9 cellular contexts compared by ENCODE assay signal in genomic region chr14:71933026-71933587, GRCh38. TPM values are rescaled to one million over a fixed set of nuclear protein-coding genes. Genes with fewer than 3 reads are reported as not detected.
A peak's percentile ranks its signal among the peaks of the same experiment; 100 is the strongest.
DNase-seq lines count a peak whose midpoint lies in the region; ATAC-seq lines count a peak whose summit lies in the region.
"Had no signal": no experiment of that assay in that cellular context is flagged by ENCODE, and none has a peak within 500 bp of the region (broad histone marks: within the 10 kb centered on the region; RNA-seq: fewer than 3 reads in every experiment).

No MANE protein-coding gene starts in this region.

- peak; percentile 57 for DNase-seq in activated CD4-positive, alpha-beta T cell treated with anti-CD3 and anti-CD28 coated beads, Interleukin-2, amount 10 ng/mL, durations not matched to agents 24 days and 14 days
- DNase-seq in activated CD4-positive, alpha-beta T cell treated with anti-CD3 and anti-CD28 coated beads, Interleukin-2, amount 50 U/mL, for 1 hour, result no peak
- no peak for DNase-seq in activated T-cell treated with anti-CD3 and anti-CD28 coated beads, Interleukin-2, amount 50 U/mL, for 4 hours
- peak; percentile 26 for DNase-seq in iPS-NIHi11 (ENCODE audit: low spot score)
- peak; percentile 24 for DNase-seq in superior temporal gyrus (ENCODE audit: extremely low spot score)
- no peak for DNase-seq in ACHN
- DNase-seq in MG63, result no peak
- no peak for DNase-seq in LoVo (ENCODE audit: low spot score)
- DNase-seq: activated B cell treated with CpG ODN at 0.5 μM for 24 hours had no signal

- no peaks in the 10 kb centered on the region for H3K9me3 ChIP-seq in MG63

- ATAC-seq in activated T-cell treated with anti-CD3 and anti-CD28 coated beads, Interleukin-2, amount 50 U/mL, for 4 hours, result peak; percentile 56 to 65

- no peaks in the 10 kb centered on the region for H3K36me3 ChIP-seq in MG63

- peak overlapping the region; percentile 82 for H3K27ac Mint-ChIP-seq in activated CD4-positive, alpha-beta T cell treated with anti-CD3 and anti-CD28 coated beads, Interleukin-2, amount 10 ng/mL, durations not matched to agents 24 days and 14 days
- H3K27ac Mint-ChIP-seq: activated B cell treated with CpG ODN at 0.5 μM for 24 hours had no signal

- H3K4me3 ChIP-seq in MG63, result no peak overlapping the region

- intact Hi-C loops in activated CD4-positive, alpha-beta T cell treated with anti-CD3 and anti-CD28 coated beads, Interleukin-2, amount 10 ng/mL, durations not matched to agents 24 days and 14 days (cut with micrococcal nuclease), result loop anchor here (1.0 to 2.0 kb wide), 3 partner anchors 34 to 360 kb away; no protein-coding TSS in a partner anchor

- peaks cover 13% of the 10 kb centered on the region for H3K4me1 Mint-ChIP-seq in activated CD4-positive, alpha-beta T cell treated with anti-CD3 and anti-CD28 coated beads, Interleukin-2, amount 10 ng/mL, durations not matched to agents 24 days and 14 days
- peaks cover 17% of the 10 kb centered on the region for H3K4me1 Mint-ChIP-seq in activated T-cell treated with anti-CD3 and anti-CD28 coated beads, Interleukin-2, amount 50 U/mL, for 4 hours (ENCODE audit: low read depth)

- in situ Hi-C loops in ACHN (cut with HindIII; ENCODE audit: low pct_ligation_motif_present, low pct_unique_long_range_greater_than_20kb, low sequenced_read_pairs), result no loop called here

- peak overlapping the region; percentile 75 for H3K4me3 Mint-ChIP-seq in activated CD4-positive, alpha-beta T cell treated with anti-CD3 and anti-CD28 coated beads, Interleukin-2, amount 10 ng/mL, durations not matched to agents 24 days and 14 days
- H3K4me3 Mint-ChIP-seq in activated T-cell treated with anti-CD3 and anti-CD28 coated beads, Interleukin-2, amount 50 U/mL, for 4 hours, result peak overlapping the region; percentile 33
- H3K4me3 Mint-ChIP-seq: activated B cell treated with CpG ODN at 0.5 μM for 24 hours had no signal

- peaks cover 37% of the 10 kb centered on the region for H3K27me3 ChIP-seq in MG63

- no peaks in the 10 kb centered on the region for H3K9me3 Mint-ChIP-seq in activated CD4-positive, alpha-beta T cell treated with anti-CD3 and anti-CD28 coated beads, Interleukin-2, amount 10 ng/mL, durations not matched to agents 24 days and 14 days
- no peaks in the 10 kb centered on the region for H3K9me3 Mint-ChIP-seq in activated T-cell treated with anti-CD3 and anti-CD28 coated beads, Interleukin-2, amount 50 U/mL, for 4 hours
- H3K9me3 Mint-ChIP-seq: activated B cell treated with CpG ODN at 0.5 μM for 24 hours had no signal

- H3K27me3 Mint-ChIP-seq in activated CD4-positive, alpha-beta T cell treated with anti-CD3 and anti-CD28 coated beads, Interleukin-2, amount 10 ng/mL, durations not matched to agents 24 days and 14 days, result peaks cover 59% of the 10 kb centered on the region
- H3K27me3 Mint-ChIP-seq in activated T-cell treated with anti-CD3 and anti-CD28 coated beads, Interleukin-2, amount 50 U/mL, for 4 hours (ENCODE audit: low read depth), result peaks cover 57% of the 10 kb centered on the region

- no peaks in the 10 kb centered on the region for H3K36me3 Mint-ChIP-seq in activated CD4-positive, alpha-beta T cell treated with anti-CD3 and anti-CD28 coated beads, Interleukin-2, amount 10 ng/mL, durations not matched to agents 24 days and 14 days (ENCODE audit: low read depth)
- no peaks in the 10 kb centered on the region for H3K36me3 Mint-ChIP-seq in activated T-cell treated with anti-CD3 and anti-CD28 coated beads, Interleukin-2, amount 50 U/mL, for 4 hours (ENCODE audit: insufficient read depth)

RNA-seq across cellular contexts. Expression of gene RGS6, which starts 0.9 kb away (rescaled TPM):
- total RNA-seq in activated CD4-positive, alpha-beta T cell treated with anti-CD3 and anti-CD28 coated beads, Interleukin-2, amount 10 ng/mL, durations not matched to agents 24 days and 14 days, result 2.5 TPM in 2 replicates
- under 1 TPM in 1 of 3 donors, not detected in 2; 0.03 TPM for total RNA-seq in activated T-cell treated with anti-CD3 and anti-CD28 coated beads, Interleukin-2, amount 50 U/mL, for 4 hours
- total RNA-seq in MG63 (2014; rRNA removed; shearing (Covaris generic); ENCODE audit: low replicate concordance), result not detected in 2 replicates
- total RNA-seq: activated B cell treated with CpG ODN at 0.5 μM for 24 hours had no signal

Comparison
In these comparisons a context has a peak if more than half of its experiments do, and no peak if none do; other contexts are left out.
1. DNase-seq: peak in activated CD4-positive, alpha-beta T cell treated with anti-CD3 and anti-CD28 coated beads, Interleukin-2, amount 10 ng/mL, durations not matched to agents 24 days and 14 days (single experiment), iPS-NIHi11 (single experiment) and superior temporal gyrus (single experiment); none in activated CD4-positive, alpha-beta T cell treated with anti-CD3 and anti-CD28 coated beads, Interleukin-2, amount 50 U/mL, for 1 hour (single experiment), activated T-cell treated with anti-CD3 and anti-CD28 coated beads, Interleukin-2, amount 50 U/mL, for 4 hours (single experiment), ACHN (single experiment), MG63 (single experiment) and LoVo (single experiment).